ENCODE assay signal across 25 cellular contexts in genomic region chr19:23305555-23305954, GRCh38. TPM values are rescaled to one million over a fixed set of nuclear protein-coding genes. Genes with fewer than 3 reads are reported as not detected.
DNase-seq lines count a peak whose midpoint lies in the region; ATAC-seq, FAIRE-seq and TF ChIP-seq lines count a peak whose summit lies in the region.
"Had no signal": no experiment of that assay in that cellular context is flagged by ENCODE, and none has a peak within 500 bp of the region (broad histone marks: within the 10 kb centered on the region; RNA-seq: fewer than 3 reads in every experiment).

No MANE protein-coding gene starts in this region.

- H3K4me3 ChIP-seq in neural progenitor cell: no peak overlapping the region
- H3K4me3 ChIP-seq: body of pancreas, esophagus squamous epithelium, PC-9, smooth muscle cell, thoracic aorta had no signal

- H2AFZ ChIP-seq in neural progenitor cell (replicated peaks): no peak overlapping the region
- H2AFZ ChIP-seq: PC-9 had no signal

- ATAC-seq in left lobe of liver (peak; percentile 85), GM18907 (IDR thresholded peaks at IDR 0.05; ENCODE audit: unreplicated experiment) (no peak)
- ATAC-seq: activated naive CD8-positive, alpha-beta T cell treated with anti-CD3 and anti-CD28 coated beads, Interleukin-2, amount 50 U/mL, for 24 hours; body of pancreas; effector memory CD8-positive, alpha-beta T cell; WTC11 had no signal

- H3K27ac ChIP-seq in neural progenitor cell: no peak overlapping the region
- H3K27ac ChIP-seq: body of pancreas, esophagus squamous epithelium, PC-9, thoracic aorta had no signal

- TF ChIP-seq CTCF in neural progenitor cell (IDR thresholded peaks at IDR 0.05): no peak

- no peaks in the 10 kb centered on the region for H3K27me3 ChIP-seq in neural progenitor cell
- H3K27me3 ChIP-seq: body of pancreas, esophagus squamous epithelium had no signal

- no peak overlapping the region for H3K27ac Mint-ChIP-seq in neural progenitor cell
- H3K27ac Mint-ChIP-seq: activated CD4-positive, alpha-beta memory T cell treated with anti-CD3 and anti-CD28 coated beads for 36 hours; activated naive CD8-positive, alpha-beta T cell treated with anti-CD3 and anti-CD28 coated beads, Interleukin-2, amount 50 U/mL, for 24 hours; effector memory CD8-positive, alpha-beta T cell; WTC11 had no signal

- peaks cover 17% of the 10 kb centered on the region for H3K9me3 Mint-ChIP-seq in neural progenitor cell

- no peak overlapping the region for H3K4me2 ChIP-seq in neural progenitor cell
- H3K4me2 ChIP-seq: PC-9, smooth muscle cell had no signal

- no peaks in the 10 kb centered on the region for H3F3A ChIP-seq in neural progenitor cell (ENCODE audit: low read depth)

- H3K9ac ChIP-seq in neural progenitor cell: no peak overlapping the region

- H3K4me1 ChIP-seq in neural progenitor cell: no peaks in the 10 kb centered on the region
- H3K4me1 ChIP-seq: body of pancreas, esophagus squamous epithelium had no signal

- peaks cover 5% of the 10 kb centered on the region for H3K27me3 Mint-ChIP-seq in neural progenitor cell (ENCODE audit: insufficient read depth, low read depth)

- no peak overlapping the region for H3K4me3 Mint-ChIP-seq in neural progenitor cell
- H3K4me3 Mint-ChIP-seq: activated CD4-positive, alpha-beta memory T cell treated with anti-CD3 and anti-CD28 coated beads for 36 hours; activated naive CD8-positive, alpha-beta T cell treated with anti-CD3 and anti-CD28 coated beads, Interleukin-2, amount 50 U/mL, for 24 hours; effector memory CD8-positive, alpha-beta T cell; WTC11 had no signal

- no peaks in the 10 kb centered on the region for H3K9me3 ChIP-seq in neural progenitor cell (ENCODE audit: low read depth)

- no peaks in the 10 kb centered on the region for H3K79me2 ChIP-seq in neural progenitor cell (ENCODE audit: low read depth)

- H3K36me3 ChIP-seq in neural progenitor cell: no peaks in the 10 kb centered on the region
- H3K36me3 ChIP-seq: esophagus squamous epithelium, thoracic aorta had no signal

- FAIRE-seq in HTR-8/SVneo (lab: Jason Lieb, UNC): no peak
- FAIRE-seq: colon, kidney had no signal

- no peaks in the 10 kb centered on the region for H3K4me1 Mint-ChIP-seq in neural progenitor cell
- H3K4me1 Mint-ChIP-seq: activated naive CD8-positive, alpha-beta T cell treated with anti-CD3 and anti-CD28 coated beads, Interleukin-2, amount 50 U/mL, for 24 hours; WTC11 had no signal

- H4K20me1 ChIP-seq in neural progenitor cell (ENCODE audit: low read depth): no peaks in the 10 kb centered on the region

- DNase-seq in D341Med (ENCODE audit: low spot score) (peak; percentile 24), HTR-8/SVneo (ENCODE audit: insufficient read length, low spot score) (peak; percentile 4), SK-N-DZ (ENCODE audit: low spot score) (peak; percentile 40), left lobe of liver (ENCODE audit: low spot score) (no peak), neural progenitor cell (ENCODE audit: low spot score) (no peak), LoVo (ENCODE audit: low spot score) (no peak)
- DNase-seq: activated CD4-positive, alpha-beta memory T cell treated with anti-CD3 and anti-CD28 coated beads for 36 hours; activated gamma-delta T cell; activated naive CD8-positive, alpha-beta T cell treated with anti-CD3 and anti-CD28 coated beads, Interleukin-2, amount 50 U/mL, for 24 hours; activated T-cell treated with anti-CD3 and anti-CD28 coated beads for 4 hours; body of pancreas; effector memory CD8-positive, alpha-beta T cell; esophagus squamous epithelium; kidney; NCI-H1417; PC-9; SIG-M5; stimulated activated CD4-positive, alpha-beta T cell treated with anti-CD3 and anti-CD28 coated beads, Interleukin-2, amount 100 ng/mL, for 48 hours; stimulated activated naive CD4-positive, alpha-beta T cell; T-helper 2 cell had no signal

- H3K36me3 Mint-ChIP-seq in neural progenitor cell: peaks cover 2% of the 10 kb centered on the region

RNA-seq across cellular contexts. Expression of gene ZNF724, which starts 55.4 kb away (rescaled TPM):
- polyA plus RNA-seq in SK-N-DZ (2014; cell fraction: cytosol; rRNA removed): 11.6 and 13.2 TPM in 2 replicates
- 5.0 and 5.2 TPM in 2 replicates for polyA plus RNA-seq in SK-N-DZ (2014; cell fraction: nucleus; rRNA removed)
- total RNA-seq in left lobe of liver (0.58 TPM), neural progenitor cell (ENCODE audit: low replicate concordance) (60.6 and 75.1 TPM in 2 replicates)

Comparison
In these comparisons a context has a peak if more than half of its experiments do, and no peak if none do; other contexts are left out.
1. DNase-seq: peak in D341Med (single experiment), HTR-8/SVneo (single experiment) and SK-N-DZ (single experiment); none in left lobe of liver (single experiment), neural progenitor cell (single experiment) and LoVo (single experiment).
2. RNA of gene ZNF724, which starts 55.4 kb away (total RNA-seq): 60.6 to 75.1 TPM in neural progenitor cell; 0.58 TPM in left lobe of liver (single experiment); every median in the first group is over 10 times any median in the second.